In genomic region chr7:27110163-27110976, GRCh38 we compare ENCODE assay signal across 7 cellular contexts. TPM values are rescaled to one million over a fixed set of nuclear protein-coding genes. Genes with fewer than 3 reads are reported as not detected.
DNase-seq lines count a peak whose midpoint lies in the region; ATAC-seq and TF ChIP-seq lines count a peak whose summit lies in the region.

No MANE protein-coding gene starts in this region.

- no peak overlapping the region for H4K8ac ChIP-seq in mesendoderm (ENCODE audit: low read depth, low read length)

- H3K18ac ChIP-seq in mesendoderm (ENCODE audit: low read length): no peak overlapping the region

- H2AK5ac ChIP-seq in mesendoderm (ENCODE audit: low read length): no peak overlapping the region

- H2BK5ac ChIP-seq in mesendoderm (ENCODE audit: low read length): no peak overlapping the region

- intact Hi-C loops in colonic mucosa (cut with DNase I): no loop called here

- H3K4me1 ChIP-seq in colonic mucosa (peaks cover 9% of the 10 kb centered on the region), mesendoderm (ENCODE audit: control insufficient read depth, low read depth, low read length) (no peaks in the 10 kb centered on the region), upper lobe of left lung (peaks cover 16 to 38% (median 35%) of the 10 kb centered on the region in 4 donors)

- TF ChIP-seq POLR2A in upper lobe of left lung (IDR thresholded peaks at IDR 0.05): no peak

- H3K9ac ChIP-seq in colonic mucosa (ENCODE audit: low read depth in 2 of 2, low read length in 2 of 2): peak overlapping the region in 1 of 2 donors; percentile 62
- H3K9ac ChIP-seq in mesendoderm (ENCODE audit: low read length): no peak overlapping the region

- TF ChIP-seq CTCF in colonic mucosa (IDR thresholded peaks at IDR 0.05) (no peak), upper lobe of left lung (IDR thresholded peaks at IDR 0.05) (no peak)

- peak overlapping the region; percentile 92 for H3K27ac ChIP-seq in colonic mucosa
- H3K27ac ChIP-seq in mesendoderm (ENCODE audit: low read depth, low read length): no peak overlapping the region
- H3K27ac ChIP-seq in upper lobe of left lung: peak overlapping the region; percentile 60 to 95 (median 76)

- no CpG with 5 or more reads among the region's 64 CpGs for WGBS in mesendoderm (ENCODE audit: extremely low coverage, insufficient coverage, low lambda C conversion rate)
- 62 to 76% methylated on average over 51 to 64 of the region's 64 CpGs for WGBS in upper lobe of left lung, 2 donors

- no peaks in the 10 kb centered on the region for H3K9me3 ChIP-seq in colonic mucosa
- H3K9me3 ChIP-seq in upper lobe of left lung: no peaks in the 10 kb centered on the region

- H3K79me2 ChIP-seq in mesendoderm (ENCODE audit: control insufficient read depth, insufficient read depth, low read length): no peaks in the 10 kb centered on the region

- H3K23ac ChIP-seq in mesendoderm (ENCODE audit: low read length): no peak overlapping the region

- no peak overlapping the region for H3K56ac ChIP-seq in mesendoderm (ENCODE audit: low read length)

- no peaks in the 10 kb centered on the region for H3K36me3 ChIP-seq in colonic mucosa
- no peaks in the 10 kb centered on the region for H3K36me3 ChIP-seq in mesendoderm (ENCODE audit: control insufficient read depth, insufficient read depth, low read length)
- no peaks in the 10 kb centered on the region for H3K36me3 ChIP-seq in upper lobe of left lung

- H3K27me3 ChIP-seq in colonic mucosa (no peaks in the 10 kb centered on the region), mesendoderm (ENCODE audit: insufficient read depth, low read length, poor library complexity) (peaks cover 82% of the 10 kb centered on the region), upper lobe of left lung (peaks cover 0 to 3% (median 0%) of the 10 kb centered on the region in 4 donors)

- TF ChIP-seq EP300 in upper lobe of left lung (IDR thresholded peaks at IDR 0.05): no peak

- H3K79me1 ChIP-seq in mesendoderm (ENCODE audit: low read length): no peaks in the 10 kb centered on the region

- H4K5ac ChIP-seq in mesendoderm (ENCODE audit: low read length): no peak overlapping the region

- no peak overlapping the region for H3K4ac ChIP-seq in mesendoderm (ENCODE audit: low read depth, low read length)

- H3K4me3 ChIP-seq in colonic mucosa (peak overlapping the region; percentile 11), mesendoderm (ENCODE audit: low read length) (no peak overlapping the region), upper lobe of left lung (peak overlapping the region in 2 of 4 donors; percentile 20 to 27)

- ATAC-seq in upper lobe of left lung (ENCODE audit: low FRiP score in 2 of 2): peak in 1 of 2 donors; percentile 55
- no peak for ATAC-seq in GM18498 (IDR thresholded peaks at IDR 0.05; ENCODE audit: unreplicated experiment)

- H2BK120ac ChIP-seq in mesendoderm (ENCODE audit: low read depth, low read length): no peak overlapping the region

- no peak overlapping the region for H2BK15ac ChIP-seq in mesendoderm (replicated peaks; ENCODE audit: low read depth)

- DNase-seq in LoVo (ENCODE audit: low spot score): peak; percentile 59
- DNase-seq in colonic mucosa: peak; percentile 86
- DNase-seq in mesendoderm: peak; percentile 43
- DNase-seq in upper lobe of left lung: peak in 1 of 2 donors; percentile 93
- no peak for DNase-seq in COLO668 (lab: John Stamatoyannopoulos, UW; ENCODE audit: unreplicated experiment)
- DNase-seq in SHP77 treated with DMSO at 0.1 percent for 48 hours (lab: John Stamatoyannopoulos, UW): no peak

- peak overlapping the region; percentile 64 for H3K4me2 ChIP-seq in mesendoderm (ENCODE audit: low read length)

RNA-seq across cellular contexts. Expression of gene HOXA2, which starts 7.9 kb away (rescaled TPM):
- total RNA-seq in colonic mucosa (1 to 10 TPM; 1.8 to 2.4 TPM), upper lobe of left lung (1 to 10 TPM in 2 of 6 donors, under 1 TPM in 3, not detected in 1; 0.30 to 3.0 (median 0.86) TPM)
- 0.04 TPM for polyA plus RNA-seq in mesendoderm (2013, experiment 1 of 2)
- 0.03 TPM for polyA plus RNA-seq in mesendoderm (2013, experiment 2 of 2)

RNA-seq across cellular contexts. Expression of gene HOXA1, which starts 14.6 kb away (rescaled TPM):
- total RNA-seq in colonic mucosa (1 to 10 TPM; 1.7 to 2.0 TPM), upper lobe of left lung (1 to 10 TPM in 1 of 6 donors, under 1 TPM in 2, not detected in 3; 0.46 to 2.1 (median 0.64) TPM)
- polyA plus RNA-seq in mesendoderm (2013, experiment 1 of 2): 0.56 TPM
- polyA plus RNA-seq in mesendoderm (2013, experiment 2 of 2): 0.91 TPM

RNA-seq across cellular contexts. Expression of gene HOXA4, which starts 20.2 kb away (rescaled TPM):
- 1 to 10 TPM; 3.3 to 4.5 TPM for total RNA-seq in colonic mucosa
- polyA plus RNA-seq in mesendoderm (2013, experiment 1 of 2): not detected
- polyA plus RNA-seq in mesendoderm (2013, experiment 2 of 2): not detected
- total RNA-seq in upper lobe of left lung: 10 to 100 TPM in 1 of 6 donors, 1 to 10 TPM in 5; 1.5 to 10.5 (median 6.2) TPM

RNA-seq across cellular contexts. Expression of gene HOXA5, which starts 33.1 kb away (rescaled TPM):
- 10 to 100 TPM in 1 of 2 donors, 1 to 10 TPM in 1; 9.6 to 18.7 TPM for total RNA-seq in colonic mucosa
- not detected for polyA plus RNA-seq in mesendoderm (2013, experiment 1 of 2)
- not detected for polyA plus RNA-seq in mesendoderm (2013, experiment 2 of 2)
- 10 to 100 TPM in 5 of 6 donors, 1 to 10 TPM in 1; 7.8 to 79.9 (median 16.9) TPM for total RNA-seq in upper lobe of left lung

RNA-seq across cellular contexts. Expression of gene HOXA6, which starts 37.2 kb away (rescaled TPM):
- total RNA-seq in colonic mucosa: 10 to 100 TPM; 10.9 to 29.6 TPM
- not detected for polyA plus RNA-seq in mesendoderm (2013, experiment 1 of 2)
- polyA plus RNA-seq in mesendoderm (2013, experiment 2 of 2): not detected
- total RNA-seq in upper lobe of left lung: 1 to 10 TPM in 4 of 6 donors, under 1 TPM in 1, not detected in 1; 0.61 to 8.4 (median 4.0) TPM

Comparison
In these comparisons a context has a peak if more than half of its experiments do, and no peak if none do; other contexts are left out.
1. DNase-seq: peak in LoVo (single experiment), colonic mucosa (single experiment) and mesendoderm (single experiment); none in COLO668 (single experiment) and SHP77 treated with DMSO at 0.1 percent for 48 hours (single experiment).